Comparison of ENCODE assay signal across 9 cellular contexts in the genomic region with DNA sequence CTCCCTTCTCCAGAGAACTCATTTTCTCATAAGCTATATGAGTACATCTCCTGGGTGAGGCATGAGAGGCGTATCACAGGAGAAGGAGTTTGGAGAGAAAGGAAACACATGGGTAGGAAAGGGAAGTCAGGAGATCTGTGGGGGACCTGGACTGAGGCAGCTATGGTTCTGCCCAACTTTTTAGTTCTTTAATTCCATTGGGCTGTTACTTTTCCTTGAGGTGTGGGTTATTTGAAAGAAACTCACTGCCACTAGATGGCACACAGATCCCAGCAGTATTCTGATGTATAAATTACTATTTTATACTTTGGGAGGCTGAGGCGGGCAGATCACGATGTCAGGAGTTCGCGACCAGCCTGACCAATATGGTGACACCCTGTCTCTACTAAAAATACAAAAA.
DNase-seq lines count a peak whose midpoint lies in the region; ATAC-seq, FAIRE-seq and TF ChIP-seq lines count a peak whose summit lies in the region.
"Had no signal": no experiment of that assay in that cellular context is flagged by ENCODE, and none has a peak within 500 bp of the region (broad histone marks: within the 10 kb centered on the region; RNA-seq: fewer than 3 reads in every experiment).

No MANE protein-coding gene starts in this region.

- no peaks in the 10 kb centered on the region for H3K9me2 ChIP-seq in HCT116 (ENCODE audit: insufficient read depth)

- ATAC-seq in HCT116, result peak; percentile 73
- ATAC-seq in HG02870 (IDR thresholded peaks at IDR 0.05; ENCODE audit: unreplicated experiment), result no peak
- ATAC-seq: esophagus mucosa had no signal

- H3K27me3 ChIP-seq in HCT116 (ENCODE audit: insufficient read depth, low read length) (no peaks in the 10 kb centered on the region), keratinocyte (ENCODE audit: control insufficient read depth, extremely low read depth, insufficient read depth, low read length) (no peaks in the 10 kb centered on the region), ascending aorta (no peaks in the 10 kb centered on the region)

- peaks cover 50% of the 10 kb centered on the region for H3K79me2 ChIP-seq in HCT116 (ENCODE audit: insufficient read depth, low read length)
- peaks cover 15% of the 10 kb centered on the region for H3K79me2 ChIP-seq in keratinocyte (ENCODE audit: control insufficient read depth, insufficient read depth, low read length)

- peaks cover 0 to 3% of the 10 kb centered on the region in 2 experiments; a peak in 1 of 4 replicates for H3K36me3 ChIP-seq in HCT116 (ENCODE audit: control insufficient read depth in 1 of 2, insufficient read depth in 2 of 2, low read length in 2 of 2)
- H3K36me3 ChIP-seq in keratinocyte (ENCODE audit: control insufficient read depth in 2 of 2, extremely low read depth in 1 of 2, insufficient read depth in 2 of 2, low read length in 2 of 2), result no peaks in the 10 kb centered on the region
- peaks cover 0 to 3% of the 10 kb centered on the region in 2 donors for H3K36me3 ChIP-seq in ascending aorta

- FAIRE-seq in keratinocyte (lab: Jason Lieb, UNC) (no peak), H54 (lab: Jason Lieb, UNC) (no peak)

- peak; percentile 69 for TF ChIP-seq RAD21 in HCT116 (IDR thresholded peaks at IDR 0.05; ENCODE audit: low read depth)

- no peak overlapping the region for H3K4me2 ChIP-seq in HCT116 (ENCODE audit: low read length)
- no peak overlapping the region for H3K4me2 ChIP-seq in keratinocyte (ENCODE audit: control insufficient read depth, extremely low read depth, insufficient read depth, low read depth, low read length)

- H3K9ac ChIP-seq in HCT116 (ENCODE audit: low read length) (no peak overlapping the region), keratinocyte (ENCODE audit: control insufficient read depth, extremely low read depth, insufficient read depth, low read length) (no peak overlapping the region)

- intact Hi-C loops in HCT116 (cut with micrococcal nuclease), result loop anchor here (1.0 to 2.0 kb wide), 3 partner anchors 76 to 375 kb away; no protein-coding TSS in a partner anchor
- intact Hi-C loops in ascending aorta (cut with DNase I), result no loop called here

- H3K4me3 ChIP-seq in HCT116 (replicated peaks in 1 of 2; ENCODE audit: low read depth in 1 of 2, low read length in 2 of 2) (no peak overlapping the region), WI38 (ENCODE audit: low read depth, low read length) (no peak overlapping the region), keratinocyte (ENCODE audit: control insufficient read depth in 2 of 3, extremely low read depth in 1 of 3, insufficient read depth in 2 of 3, low read depth in 1 of 3, low read length in 3 of 3) (no peak overlapping the region), ascending aorta (no peak overlapping the region), coronary artery (no peak overlapping the region)

- no peaks in the 10 kb centered on the region for H3K9me3 ChIP-seq in HCT116 (ENCODE audit: control insufficient read depth in 1 of 2, insufficient read depth in 1 of 2, low read depth in 1 of 2, low read length in 2 of 2)
- H3K9me3 ChIP-seq in keratinocyte (ENCODE audit: control insufficient read depth, low read depth, low read length), result no peaks in the 10 kb centered on the region
- H3K9me3 ChIP-seq in ascending aorta, result no peaks in the 10 kb centered on the region

- POLR2A ChIA-PET in HCT116 (lab: Charles Lee), result interaction anchor here (0.6 to 0.9 kb wide), 2 partner anchors 49 to 168 kb away, joined by 3 to 4 read pairs; partner anchors contain the start of gene MT1E

- no peaks in the 10 kb centered on the region for H4K20me1 ChIP-seq in HCT116 (ENCODE audit: insufficient read depth)
- no peaks in the 10 kb centered on the region for H4K20me1 ChIP-seq in keratinocyte (ENCODE audit: control insufficient read depth, extremely low read depth, insufficient read depth, low read length)

- dilution Hi-C loops in keratinocyte (cut with MboI; ENCODE audit: extremely low pct_ligation_motif_present, low sequenced_read_pairs), result no loop called here

- H2AFZ ChIP-seq in HCT116 (ENCODE audit: low read depth, low read length, poor library complexity, severe bottlenecking) (no peak overlapping the region), keratinocyte (ENCODE audit: control insufficient read depth, low read length) (no peak overlapping the region)

- RAD21 ChIA-PET in HCT116 (lab: Charles Lee; ENCODE audit: low non-redundant PET in 1 of 2, low total read pairs in 2 of 2, uncharacterized antibody in 2 of 2, unreplicated experiment in 2 of 2), result no interaction called here

- CTCF ChIA-PET in HCT116 (lab: Charles Lee), result interaction anchor here (0.7 to 1.8 kb wide), 13 partner anchors 9 to 253 kb away, joined by 3 to 15 read pairs (median 5); no protein-coding TSS in a partner anchor

- H3K4me1 ChIP-seq in HCT116 (ENCODE audit: control insufficient read depth in 1 of 2, insufficient read depth in 2 of 2, low read length in 2 of 2) (no peaks in the 10 kb centered on the region), keratinocyte (ENCODE audit: control insufficient read depth, extremely low read depth, insufficient read depth, low read length) (no peaks in the 10 kb centered on the region), ascending aorta (no peaks in the 10 kb centered on the region)

- no peaks in the 10 kb centered on the region for H3K9me1 ChIP-seq in keratinocyte (ENCODE audit: control insufficient read depth, extremely low read depth, insufficient read depth, low read length)

- no TSS peak for BruUV-seq in HCT116 (replicated peaks; lab: Mats Ljungman, UMichigan)

- TF ChIP-seq CTCF in AG09319 (IDR thresholded peaks at IDR 0.05; ENCODE audit: low read depth, low read length) (peak; percentile 34), HCT116 (IDR thresholded peaks at IDR 0.05 in 2 of 3, conservative IDR thresholded peaks at IDR 0.05 in 1 of 3; ENCODE audit: borderline replicate concordance in 1 of 3, insufficient read depth in 1 of 3, low read depth in 2 of 3, low read length in 2 of 3) (peak; percentile 43 to 47 (median 43); a peak in 5 of 6 replicates), WI38 (IDR thresholded peaks at IDR 0.05; ENCODE audit: low read depth, low read length) (peak; percentile 45), keratinocyte (optimal IDR thresholded peaks at IDR 0.05 in 1 of 3, IDR thresholded peaks at IDR 0.05 in 1 of 3, conservative IDR thresholded peaks at IDR 0.05 in 1 of 3; ENCODE audit: extremely low read depth in 1 of 3, insufficient read depth in 2 of 3, low read length in 3 of 3) (peak; percentile 5 to 30 (median 26)), ascending aorta (IDR thresholded peaks at IDR 0.05) (peak in 1 of 3 experiments; percentile 7), coronary artery (IDR thresholded peaks at IDR 0.05) (no peak)

- no peak for TF ChIP-seq POLR2A in HCT116 (IDR thresholded peaks at IDR 0.05; ENCODE audit: borderline replicate concordance, extremely low read depth, insufficient read depth, insufficient read length)
- no peak for TF ChIP-seq POLR2A in H54 (IDR thresholded peaks at IDR 0.05; ENCODE audit: low read depth, low read length)

- no peak overlapping the region for H3K27ac ChIP-seq in HCT116 (ENCODE audit: low read depth, low read length)
- no peak overlapping the region for H3K27ac ChIP-seq in keratinocyte (ENCODE audit: control insufficient read depth, insufficient read depth, low read length)
- no peak overlapping the region for H3K27ac ChIP-seq in ascending aorta
- H3K27ac ChIP-seq in coronary artery, result no peak overlapping the region

- no peak for DNase-seq in AG09319 (ENCODE audit: extremely low read depth, low read depth)
- no peak for DNase-seq in HCT116 (ENCODE audit: low read depth, low spot score)
- DNase-seq in keratinocyte (ENCODE audit: low read depth, low spot score), result no peak
- no peak for DNase-seq in ascending aorta (ENCODE audit: low spot score in 2 of 2)
- no peak for DNase-seq in coronary artery (ENCODE audit: low spot score)
- no peak for DNase-seq in H54 (ENCODE audit: insufficient read length, low spot score)

TF ChIP-seq in HCT116, 20 proteins besides CTCF, POLR2A, EP300 and RAD21 (continues in another document):
- TF ChIP-seq FOSL1 (IDR thresholded peaks at IDR 0.05; ENCODE audit: low read depth), result no peak
- no peak for TF ChIP-seq CEBPB (IDR thresholded peaks at IDR 0.05; ENCODE audit: low read depth)
- no peak for TF ChIP-seq ATF3 (IDR thresholded peaks at IDR 0.05)
- TF ChIP-seq YY1 (IDR thresholded peaks at IDR 0.05; ENCODE audit: extremely low read depth, insufficient replicate concordance, low read depth, low read length), result no peak
- no peak for TF ChIP-seq SP1 (IDR thresholded peaks at IDR 0.05; ENCODE audit: low read depth)
- TF ChIP-seq, protein P1, sequence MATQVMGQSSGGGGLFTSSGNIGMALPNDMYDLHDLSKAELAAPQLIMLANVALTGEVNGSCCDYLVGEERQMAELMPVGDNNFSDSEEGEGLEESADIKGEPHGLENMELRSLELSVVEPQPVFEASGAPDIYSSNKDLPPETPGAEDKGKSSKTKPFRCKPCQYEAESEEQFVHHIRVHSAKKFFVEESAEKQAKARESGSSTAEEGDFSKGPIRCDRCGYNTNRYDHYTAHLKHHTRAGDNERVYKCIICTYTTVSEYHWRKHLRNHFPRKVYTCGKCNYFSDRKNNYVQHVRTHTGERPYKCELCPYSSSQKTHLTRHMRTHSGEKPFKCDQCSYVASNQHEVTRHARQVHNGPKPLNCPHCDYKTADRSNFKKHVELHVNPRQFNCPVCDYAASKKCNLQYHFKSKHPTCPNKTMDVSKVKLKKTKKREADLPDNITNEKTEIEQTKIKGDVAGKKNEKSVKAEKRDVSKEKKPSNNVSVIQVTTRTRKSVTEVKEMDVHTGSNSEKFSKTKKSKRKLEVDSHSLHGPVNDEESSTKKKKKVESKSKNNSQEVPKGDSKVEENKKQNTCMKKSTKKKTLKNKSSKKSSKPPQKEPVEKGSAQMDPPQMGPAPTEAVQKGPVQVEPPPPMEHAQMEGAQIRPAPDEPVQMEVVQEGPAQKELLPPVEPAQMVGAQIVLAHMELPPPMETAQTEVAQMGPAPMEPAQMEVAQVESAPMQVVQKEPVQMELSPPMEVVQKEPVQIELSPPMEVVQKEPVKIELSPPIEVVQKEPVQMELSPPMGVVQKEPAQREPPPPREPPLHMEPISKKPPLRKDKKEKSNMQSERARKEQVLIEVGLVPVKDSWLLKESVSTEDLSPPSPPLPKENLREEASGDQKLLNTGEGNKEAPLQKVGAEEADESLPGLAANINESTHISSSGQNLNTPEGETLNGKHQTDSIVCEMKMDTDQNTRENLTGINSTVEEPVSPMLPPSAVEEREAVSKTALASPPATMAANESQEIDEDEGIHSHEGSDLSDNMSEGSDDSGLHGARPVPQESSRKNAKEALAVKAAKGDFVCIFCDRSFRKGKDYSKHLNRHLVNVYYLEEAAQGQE (IDR thresholded peaks at IDR 0.05; ENCODE audit: low read depth), result no peak
- TF ChIP-seq ZNF274 (IDR thresholded peaks at IDR 0.05; ENCODE audit: low read depth, low read length), result no peak
